Comparison of ENCODE assay signal across 8 cellular contexts in the genomic region with DNA sequence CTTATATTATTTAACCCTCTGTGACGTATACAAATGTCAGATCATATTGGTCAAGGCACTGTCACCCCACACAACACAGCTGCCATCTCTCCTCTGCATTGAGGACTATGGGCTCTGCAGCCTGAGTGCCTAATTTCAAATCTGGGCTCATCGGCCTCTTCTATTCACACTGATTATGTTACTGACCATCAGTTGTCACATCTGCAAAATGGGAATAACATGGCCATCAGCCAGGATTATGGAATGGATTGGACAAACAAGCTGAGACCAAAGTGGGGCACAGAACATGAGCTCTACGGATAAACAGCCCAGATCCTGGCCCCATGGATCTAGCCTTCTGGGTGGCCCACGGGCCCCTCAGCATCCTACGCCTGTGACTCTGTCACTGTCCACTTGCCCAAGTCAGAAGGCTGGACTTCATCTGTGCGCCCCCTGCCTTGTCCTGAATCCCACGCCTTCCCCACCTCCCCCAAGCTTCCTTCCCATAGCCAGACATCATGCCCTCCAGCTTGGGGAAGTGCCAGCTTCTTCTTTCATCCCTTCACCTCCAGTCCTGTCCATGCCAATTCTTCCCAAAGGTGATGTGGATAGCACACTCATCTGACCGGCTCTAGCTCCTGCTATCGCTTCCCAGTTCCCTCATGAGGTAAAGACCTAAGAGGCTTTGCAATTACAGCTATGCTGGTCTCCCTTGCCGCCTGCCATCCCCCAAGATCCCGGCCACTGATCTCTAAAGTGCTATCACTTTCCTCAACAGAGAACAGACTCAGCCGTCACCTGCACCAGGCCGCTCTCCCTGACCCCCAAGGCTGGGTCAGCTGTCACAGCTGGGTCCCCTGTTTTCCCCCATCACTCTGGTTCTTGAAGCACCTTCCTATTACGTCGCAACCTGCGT. TPM values are rescaled to one million over a fixed set of nuclear protein-coding genes. Genes with fewer than 3 reads are reported as not detected.
DNase-seq lines count a peak whose midpoint lies in the region; ATAC-seq, FAIRE-seq and TF ChIP-seq lines count a peak whose summit lies in the region.

No MANE protein-coding gene starts in this region.

- H3K4me3 ChIP-seq in SJCRH30 (peak overlapping the region; percentile 91), fibroblast of lung (replicated peaks in 1 of 4; ENCODE audit: control extremely low read depth in 1 of 4, insufficient read depth in 1 of 4, low read depth in 3 of 4, low read length in 4 of 4) (peak overlapping the region; percentile 71 to 96 (median 86)), rectal smooth muscle tissue (ENCODE audit: low read length) (peak overlapping the region; percentile 96)

- H3K9ac ChIP-seq in fibroblast of lung (ENCODE audit: insufficient read depth, low read length) (peak overlapping the region; percentile 90), rectal smooth muscle tissue (ENCODE audit: low read length) (peak overlapping the region; percentile 47)

- peaks cover 20% of the 10 kb centered on the region for H3K79me2 ChIP-seq in fibroblast of lung (ENCODE audit: control insufficient read depth, insufficient read depth, low read length)

- ATAC-seq in GM21515 (IDR thresholded peaks at IDR 0.05; ENCODE audit: unreplicated experiment), result no peak

- H3K27me3 ChIP-seq in SJCRH30, result no peaks in the 10 kb centered on the region
- no peaks in the 10 kb centered on the region for H3K27me3 ChIP-seq in fibroblast of lung (ENCODE audit: control insufficient read depth, insufficient read depth, low read length)
- H3K27me3 ChIP-seq in rectal smooth muscle tissue (ENCODE audit: control insufficient read depth, insufficient read depth, low read length), result no peaks in the 10 kb centered on the region

- peaks cover 11% of the 10 kb centered on the region; the same call in 1 of the 2 replicates for H3K4me1 ChIP-seq in SJCRH30
- peaks cover 4% of the 10 kb centered on the region for H3K4me1 ChIP-seq in fibroblast of lung (ENCODE audit: control insufficient read depth, extremely low read depth, insufficient read depth, low read length)
- H3K4me1 ChIP-seq in rectal smooth muscle tissue (ENCODE audit: control insufficient read depth, insufficient read depth, low read length), result peaks cover 11% of the 10 kb centered on the region

- H3K9me3 ChIP-seq in SJCRH30 (replicated peaks) (no peaks in the 10 kb centered on the region), fibroblast of lung (ENCODE audit: control insufficient read depth, insufficient read depth, low read depth, low read length) (no peaks in the 10 kb centered on the region)

- FAIRE-seq in GM12891 (lab: Jason Lieb, UNC), result no peak

- TF ChIP-seq POLR2A in GM12891 (IDR thresholded peaks at IDR 0.05; ENCODE audit: low read depth, low read length), result no peak

- no peak for TF ChIP-seq CTCF in fibroblast of lung (conservative IDR thresholded peaks at IDR 0.05 in 1 of 2, IDR thresholded peaks at IDR 0.05 in 1 of 2; ENCODE audit: low read depth in 1 of 2, low read length in 2 of 2)

- peak overlapping the region; percentile 61 for H2AFZ ChIP-seq in fibroblast of lung (ENCODE audit: low read length)

- DNase-seq in GM12891 (ENCODE audit: insufficient read length, low spot score) (no peak), SJCRH30 (no peak), fibroblast of lung (ENCODE audit: low read depth in 2 of 2) (no peak), NCI-H1694 treated with DMSO at 0.1 percent for 48 hours (lab: John Stamatoyannopoulos, UW) (no peak), DMS114 treated with DMSO at 0.1 percent for 48 hours (lab: John Stamatoyannopoulos, UW; ENCODE audit: unreplicated experiment) (no peak), occipital lobe (lab: John Stamatoyannopoulos, UW) (no peak)

- no peaks in the 10 kb centered on the region for H4K20me1 ChIP-seq in fibroblast of lung (ENCODE audit: control insufficient read depth, extremely low read depth, insufficient read depth, low read length)

- H3K27ac ChIP-seq in SJCRH30, result peak overlapping the region; percentile 53; the same call in 1 of the 2 replicates
- H3K27ac ChIP-seq in fibroblast of lung (ENCODE audit: insufficient read depth, low read length), result peak overlapping the region; percentile 75
- no peak overlapping the region for H3K27ac ChIP-seq in rectal smooth muscle tissue (ENCODE audit: low read depth, low read length)

- H3K4me2 ChIP-seq in fibroblast of lung (ENCODE audit: extremely low read depth, insufficient read depth, low read length), result peak overlapping the region; percentile 97

- H3K36me3 ChIP-seq in SJCRH30 (peaks cover 28% of the 10 kb centered on the region), fibroblast of lung (ENCODE audit: control insufficient read depth, insufficient read depth, low read length) (peaks cover 16% of the 10 kb centered on the region), rectal smooth muscle tissue (ENCODE audit: control insufficient read depth, insufficient read depth, low read length) (peaks cover 24% of the 10 kb centered on the region)

TF ChIP-seq in GM12891, 5 proteins besides CTCF, POLR2A, EP300 and RAD21:
- TF ChIP-seq PAX5 (IDR thresholded peaks at IDR 0.05; ENCODE audit: insufficient read depth, low read length, severe bottlenecking) (no peak), POU2F2 (IDR thresholded peaks at IDR 0.05; ENCODE audit: low read depth, low read length) (0 out of 2 replicates have a peak, but pooled peaks have one; percentile 19)

RNA-seq across cellular contexts. Expression of a gene that starts 0.9 kb away (rescaled TPM):
- polyA plus RNA-seq in GM12891 (2012; ENCODE audit: low read depth, missing spikeins), result 73.3 TPM
- 65.8 and 77.3 TPM in 2 replicates for total RNA-seq in SJCRH30 (2014; rRNA removed; shearing (Covaris generic))
- total RNA-seq in fibroblast of lung, result 38.6 and 49.6 TPM in 2 replicates
- 23.5 and 37.9 TPM in 2 replicates for polyA plus RNA-seq in fibroblast of lung
- polyA plus RNA-seq in fibroblast of lung (2012), result 50.8 and 82.0 TPM in 2 replicates
- polyA minus RNA-seq in fibroblast of lung (ENCODE audit: low replicate concordance), result 110 and 196 TPM in 2 replicates
- 46.8 TPM for total RNA-seq in occipital lobe

RNA-seq across cellular contexts. Expression of a gene that starts 5.8 kb away (rescaled TPM):
- 578 TPM for polyA plus RNA-seq in GM12891 (2012; ENCODE audit: low read depth, missing spikeins)
- total RNA-seq in SJCRH30 (2014; rRNA removed; shearing (Covaris generic)), result 940 and 960 TPM in 2 replicates
- total RNA-seq in fibroblast of lung, result 839 and 1,447 TPM in 2 replicates
- polyA plus RNA-seq in fibroblast of lung, result 2,698 and 2,757 TPM in 2 replicates
- polyA plus RNA-seq in fibroblast of lung (2012), result 1,925 and 2,136 TPM in 2 replicates
- 2,089 and 2,615 TPM in 2 replicates for polyA minus RNA-seq in fibroblast of lung (ENCODE audit: low replicate concordance)
- total RNA-seq in occipital lobe, result 280 TPM

RNA-seq across cellular contexts. Expression of a gene that starts 13.0 kb away (rescaled TPM):
- polyA plus RNA-seq in GM12891 (2012; ENCODE audit: low read depth, missing spikeins), result 108 TPM
- total RNA-seq in SJCRH30 (2014; rRNA removed; shearing (Covaris generic)), result 129 and 131 TPM in 2 replicates
- 51.1 and 72.2 TPM in 2 replicates for total RNA-seq in fibroblast of lung
- 46.2 and 62.5 TPM in 2 replicates for polyA plus RNA-seq in fibroblast of lung
- 96.7 and 122 TPM in 2 replicates for polyA plus RNA-seq in fibroblast of lung (2012)
- polyA minus RNA-seq in fibroblast of lung (ENCODE audit: low replicate concordance), result 171 and 199 TPM in 2 replicates
- total RNA-seq in occipital lobe, result 21.8 TPM

RNA-seq across cellular contexts. Expression of a gene that starts 13.5 kb away (rescaled TPM):
- 2.5 TPM for polyA plus RNA-seq in GM12891 (2012; ENCODE audit: low read depth, missing spikeins)
- 0.24 TPM in 1 of 2 replicates, not detected in the other for total RNA-seq in SJCRH30 (2014; rRNA removed; shearing (Covaris generic))
- not detected in 2 replicates for total RNA-seq in fibroblast of lung
- polyA plus RNA-seq in fibroblast of lung, result 0.19 and 0.40 TPM in 2 replicates
- polyA plus RNA-seq in fibroblast of lung (2012), result 0.31 and 0.50 TPM in 2 replicates
- polyA minus RNA-seq in fibroblast of lung (ENCODE audit: low replicate concordance), result not detected in 2 replicates
- not detected for total RNA-seq in occipital lobe

RNA-seq across cellular contexts. Expression of a gene that starts 24.4 kb away (rescaled TPM):
- polyA plus RNA-seq in GM12891 (2012; ENCODE audit: low read depth, missing spikeins), result 38.0 TPM
- total RNA-seq in SJCRH30 (2014; rRNA removed; shearing (Covaris generic)), result 59.9 and 71.5 TPM in 2 replicates
- 17.7 and 19.7 TPM in 2 replicates for total RNA-seq in fibroblast of lung
- polyA plus RNA-seq in fibroblast of lung, result 19.5 and 28.2 TPM in 2 replicates
- 51.3 and 70.6 TPM in 2 replicates for polyA plus RNA-seq in fibroblast of lung (2012)
- 2.0 and 6.3 TPM in 2 replicates for polyA minus RNA-seq in fibroblast of lung (ENCODE audit: low replicate concordance)
- total RNA-seq in occipital lobe, result 13.3 TPM
